Comparison of ENCODE assay signal across 19 cellular contexts in the genomic region with DNA sequence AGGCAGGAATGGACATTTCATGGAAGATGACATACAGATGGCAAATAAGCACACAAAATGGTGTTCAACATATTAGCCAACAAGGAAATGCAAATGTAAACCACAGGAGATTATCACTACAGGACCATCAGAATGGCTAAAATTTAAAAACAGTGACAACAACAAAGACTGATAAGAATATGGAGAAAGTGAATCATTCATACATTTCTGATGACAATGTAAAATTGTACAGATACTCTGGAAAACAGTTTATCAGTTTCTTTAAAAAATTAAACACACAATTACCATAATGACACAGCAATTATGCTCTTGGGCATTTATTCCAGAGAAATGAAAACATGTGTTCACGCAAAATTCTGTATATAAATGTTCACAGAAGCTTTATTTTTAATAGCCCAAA.
DNase-seq lines count a peak whose midpoint lies in the region; ATAC-seq, FAIRE-seq and TF ChIP-seq lines count a peak whose summit lies in the region.
"Had no signal": no experiment of that assay in that cellular context is flagged by ENCODE, and none has a peak within 500 bp of the region (broad histone marks: within the 10 kb centered on the region; RNA-seq: fewer than 3 reads in every experiment).

No MANE protein-coding gene starts in this region.

- no peaks in the 10 kb centered on the region for H3K9me3 ChIP-seq in K562 (replicated peaks; ENCODE audit: control insufficient read depth, insufficient read depth, low read depth, low read length)
- H3K9me3 ChIP-seq: BLaER1, Caco-2, HAP-1 had no signal

- 71% methylated on average over 1 of the region's 1 CpG for WGBS in K562 (ENCODE audit: insufficient coverage, low coverage, missing lambda C conversion rate)

- H4K20me1 ChIP-seq in K562 (replicated peaks; ENCODE audit: control insufficient read depth, insufficient read depth, low read length) = no peaks in the 10 kb centered on the region
- H4K20me1 ChIP-seq: BLaER1 had no signal

- no peaks in the 10 kb centered on the region for H3K36me3 ChIP-seq in K562 (ENCODE audit: control insufficient read depth, insufficient read depth, low read length)
- H3K36me3 ChIP-seq: BLaER1, HAP-1 had no signal

- POLR2A ChIA-PET in K562 (lab: Yijun Ruan, JAX) = no interaction called here

- H3K79me2 ChIP-seq in K562 (ENCODE audit: control insufficient read depth, insufficient read depth, low read length) = no peaks in the 10 kb centered on the region

- H3K4me1 ChIP-seq in K562 (replicated peaks in 1 of 2; ENCODE audit: control insufficient read depth in 2 of 2, insufficient read depth in 2 of 2, low read length in 2 of 2) = peaks cover 0 to 2% of the 10 kb centered on the region in 2 experiments; a peak in 1 of 5 replicates
- H3K4me1 ChIP-seq: BLaER1, HAP-1 had no signal

- in situ Hi-C loops in K562 (cut with MboI) = no loop called here

- intact Hi-C loops in K562 (cut with micrococcal nuclease) = no loop called here

- DNase-seq in DMS 273 (lab: John Stamatoyannopoulos, UW; ENCODE audit: unreplicated experiment) (peak; percentile 7), DMS 273 treated with DMSO at 0.1 percent for 48 hours (lab: John Stamatoyannopoulos, UW) (no peak), OCI-M1 (lab: John Stamatoyannopoulos, UW) (peak; percentile 64), K562 (ENCODE audit: extremely low read depth in 1 of 4, low spot score in 3 of 4) (no peak), iris pigment epithelial cell (ENCODE audit: low read depth) (peak; percentile 22), NCI-H187 (lab: John Stamatoyannopoulos, UW) (no peak), GM20000 (ENCODE audit: low spot score) (no peak), NCI-H774 (lab: John Stamatoyannopoulos, UW) (no peak)
- DNase-seq: AML-193; Caco-2; CD8-positive, alpha-beta memory T cell; DMS79; EL had no signal

- H3K9ac ChIP-seq in K562 (ENCODE audit: insufficient read depth in 1 of 2, low read depth in 2 of 2, low read length in 2 of 2) = no peak overlapping the region
- H3K9ac ChIP-seq: BLaER1 had no signal

- no peak for TF ChIP-seq EP300 in K562 (IDR thresholded peaks at IDR 0.05; ENCODE audit: low read length)

- no peaks in the 10 kb centered on the region for H3K9me1 ChIP-seq in K562 (ENCODE audit: control insufficient read depth, insufficient read depth, low read length)

- peak; percentile 6 for FAIRE-seq in K562 (lab: Jason Lieb, UNC)
- FAIRE-seq: G401.6, GM12891, H1 had no signal

- no peak for ATAC-seq in K562

- CTCF ChIA-PET in K562 (lab: Yijun Ruan, JAX; ENCODE audit: low intra/inter-chr PET ratio) = no interaction called here

- TF ChIP-seq POLR2A in K562 (conservative IDR thresholded peaks at IDR 0.05) = no peak

- no peak overlapping the region for H3K4me2 ChIP-seq in K562 (ENCODE audit: insufficient read depth, low read length)
- H3K4me2 ChIP-seq: BLaER1 had no signal

- H3K4me3 ChIP-seq in K562 = no peak overlapping the region
- H3K4me3 ChIP-seq: BLaER1, HAP-1 had no signal

- H3K27ac ChIP-seq in K562 (ENCODE audit: extremely low read depth, low read depth, low read length) = no peak overlapping the region
- H3K27ac ChIP-seq: 22Rv1, BLaER1 had no signal

- TF ChIP-seq CTCF in K562 (IDR thresholded peaks at IDR 0.05 in 2 of 3, conservative IDR thresholded peaks at IDR 0.05 in 1 of 3; ENCODE audit: insufficient read depth in 2 of 3, low read depth in 1 of 3, low read length in 3 of 3) (no peak), GM20000 (IDR thresholded peaks at IDR 0.05; ENCODE audit: extremely low read depth, missing control alignments) (no peak)

- H2AFZ ChIP-seq in K562 (ENCODE audit: low read depth, low read length) = peak overlapping the region; percentile 33

- no peak for TF ChIP-seq RAD21 in K562 (CRISPR knock-in tag; conservative IDR thresholded peaks at IDR 0.05 in 1 of 2, IDR thresholded peaks at IDR 0.05 in 1 of 2)

- BruUV-seq in K562 (replicated peaks; lab: Mats Ljungman, UMichigan) = no TSS peak

- no peaks in the 10 kb centered on the region for H3K27me3 ChIP-seq in K562 (ENCODE audit: control insufficient read depth in 2 of 2, insufficient read depth in 2 of 2, low read length in 2 of 2)
- H3K27me3 ChIP-seq: BLaER1 had no signal

TF ChIP-seq in K562, 482 proteins besides CTCF, POLR2A, EP300 and RAD21:
- TF ChIP-seq MAFG (tag; conservative IDR thresholded peaks at IDR 0.05) = peak; percentile 56; the same call in 1 of the 2 replicates
- TF ChIP-seq FOSL1 (tag; conservative IDR thresholded peaks at IDR 0.05) = peak; percentile 79
- TF ChIP-seq, protein P1, sequence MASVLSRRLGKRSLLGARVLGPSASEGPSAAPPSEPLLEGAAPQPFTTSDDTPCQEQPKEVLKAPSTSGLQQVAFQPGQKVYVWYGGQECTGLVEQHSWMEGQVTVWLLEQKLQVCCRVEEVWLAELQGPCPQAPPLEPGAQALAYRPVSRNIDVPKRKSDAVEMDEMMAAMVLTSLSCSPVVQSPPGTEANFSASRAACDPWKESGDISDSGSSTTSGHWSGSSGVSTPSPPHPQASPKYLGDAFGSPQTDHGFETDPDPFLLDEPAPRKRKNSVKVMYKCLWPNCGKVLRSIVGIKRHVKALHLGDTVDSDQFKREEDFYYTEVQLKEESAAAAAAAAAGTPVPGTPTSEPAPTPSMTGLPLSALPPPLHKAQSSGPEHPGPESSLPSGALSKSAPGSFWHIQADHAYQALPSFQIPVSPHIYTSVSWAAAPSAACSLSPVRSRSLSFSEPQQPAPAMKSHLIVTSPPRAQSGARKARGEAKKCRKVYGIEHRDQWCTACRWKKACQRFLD (CRISPR knock-in tag; IDR thresholded peaks at IDR 0.05) = 0 out of 2 replicates have a peak, but pooled peaks have one; percentile 37
- no peak for TF ChIP-seq CBX3 (IDR thresholded peaks at IDR 0.05; ENCODE audit: borderline replicate concordance in 1 of 2, low read length in 2 of 2)
- no peak for TF ChIP-seq PTRF (tag; IDR thresholded peaks at IDR 0.05)
- TF ChIP-seq JUND (IDR thresholded peaks at IDR 0.05; ENCODE audit: borderline replicate concordance, low read depth, low read length) = peak; percentile 22; the same call in 1 of the 2 replicates
- TF ChIP-seq JUND (tag; IDR thresholded peaks at IDR 0.05; ENCODE audit: borderline replicate concordance, low read depth, low read length) = peak; percentile 61; the same call in 1 of the 3 replicates
- no peak for TF ChIP-seq CBX5 (IDR thresholded peaks at IDR 0.05; ENCODE audit: borderline replicate concordance, low read depth)
- TF ChIP-seq ZNF184 (CRISPR knock-in tag; IDR thresholded peaks at IDR 0.05) = no peak
- no peak for TF ChIP-seq GTF2E2 (tag; IDR thresholded peaks at IDR 0.05)
- TF ChIP-seq C11orf30 (IDR thresholded peaks at IDR 0.05; ENCODE audit: low read depth) = peak; percentile 74
- TF ChIP-seq TRIM24 (IDR thresholded peaks at IDR 0.05) = peak in 1 of 2 experiments; percentile 10; a peak in 1 of 4 replicates
- TF ChIP-seq RBM39 (optimal IDR thresholded peaks at IDR 0.05; ENCODE audit: low read depth, low read length) = no peak
- TF ChIP-seq ZNF24 (IDR thresholded peaks at IDR 0.05) = peak; percentile 9; the same call in 1 of the 2 replicates
- TF ChIP-seq ZBTB8A (IDR thresholded peaks at IDR 0.05; ENCODE audit: partially characterized antibody) = no peak
- TF ChIP-seq, protein P2, sequence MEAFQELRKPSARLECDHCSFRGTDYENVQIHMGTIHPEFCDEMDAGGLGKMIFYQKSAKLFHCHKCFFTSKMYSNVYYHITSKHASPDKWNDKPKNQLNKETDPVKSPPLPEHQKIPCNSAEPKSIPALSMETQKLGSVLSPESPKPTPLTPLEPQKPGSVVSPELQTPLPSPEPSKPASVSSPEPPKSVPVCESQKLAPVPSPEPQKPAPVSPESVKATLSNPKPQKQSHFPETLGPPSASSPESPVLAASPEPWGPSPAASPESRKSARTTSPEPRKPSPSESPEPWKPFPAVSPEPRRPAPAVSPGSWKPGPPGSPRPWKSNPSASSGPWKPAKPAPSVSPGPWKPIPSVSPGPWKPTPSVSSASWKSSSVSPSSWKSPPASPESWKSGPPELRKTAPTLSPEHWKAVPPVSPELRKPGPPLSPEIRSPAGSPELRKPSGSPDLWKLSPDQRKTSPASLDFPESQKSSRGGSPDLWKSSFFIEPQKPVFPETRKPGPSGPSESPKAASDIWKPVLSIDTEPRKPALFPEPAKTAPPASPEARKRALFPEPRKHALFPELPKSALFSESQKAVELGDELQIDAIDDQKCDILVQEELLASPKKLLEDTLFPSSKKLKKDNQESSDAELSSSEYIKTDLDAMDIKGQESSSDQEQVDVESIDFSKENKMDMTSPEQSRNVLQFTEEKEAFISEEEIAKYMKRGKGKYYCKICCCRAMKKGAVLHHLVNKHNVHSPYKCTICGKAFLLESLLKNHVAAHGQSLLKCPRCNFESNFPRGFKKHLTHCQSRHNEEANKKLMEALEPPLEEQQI (IDR thresholded peaks at IDR 0.05) = no peak; the same call in 1 of the 2 replicates
- no peak for TF ChIP-seq PCBP2 (IDR thresholded peaks at IDR 0.05; ENCODE audit: low read depth, low read length, poor library complexity, severe bottlenecking)
- peak; percentile 80 for TF ChIP-seq ZNF316 (IDR thresholded peaks at IDR 0.05)
- peak; percentile 66; the same call in 1 of the 2 replicates for TF ChIP-seq TEAD4 (IDR thresholded peaks at IDR 0.05; ENCODE audit: low read length)
- no peak for TF ChIP-seq TEAD4 (CRISPR knock-in tag; IDR thresholded peaks at IDR 0.05; ENCODE audit: borderline replicate concordance)
- TF ChIP-seq MAFK (IDR thresholded peaks at IDR 0.05; ENCODE audit: low read length) = 0 out of 2 replicates have a peak, but pooled peaks have one; percentile 3
- no peak for TF ChIP-seq SIX5 (IDR thresholded peaks at IDR 0.05; ENCODE audit: borderline replicate concordance in 1 of 2, insufficient read depth in 1 of 2, low read depth in 1 of 2, low read length in 2 of 2)
- no peak for TF ChIP-seq ZZZ3 (IDR thresholded peaks at IDR 0.05)
- TF ChIP-seq NFE2L1 (tag; IDR thresholded peaks at IDR 0.05; ENCODE audit: borderline replicate concordance, low read depth) = peak; percentile 28; the same call in 1 of the 2 replicates
- TF ChIP-seq MAFF (IDR thresholded peaks at IDR 0.05; ENCODE audit: low read length) = peak; percentile 42; the same call in 1 of the 2 replicates
- no peak for TF ChIP-seq KLF6 (CRISPR knock-in tag; IDR thresholded peaks at IDR 0.05; ENCODE audit: borderline replicate concordance)
- peak; percentile 30; the same call in 1 of the 2 replicates for TF ChIP-seq ARID1B (IDR thresholded peaks at IDR 0.05)
- no peak for TF ChIP-seq HDAC2 (IDR thresholded peaks at IDR 0.05)
TF ChIP-seq in K562: peak in this region for 13.

Comparison
In these comparisons a context has a peak if more than half of its experiments do, and no peak if none do; other contexts are left out.
1. DNase-seq: peak in DMS 273 (single experiment), OCI-M1 (single experiment) and iris pigment epithelial cell (single experiment); none in DMS 273 treated with DMSO at 0.1 percent for 48 hours (single experiment), K562 (0 of 4), NCI-H187 (0 of 2), GM20000 (single experiment) and NCI-H774 (single experiment).